ENCODE assay signal across 1 cellular context in the genomic region with DNA sequence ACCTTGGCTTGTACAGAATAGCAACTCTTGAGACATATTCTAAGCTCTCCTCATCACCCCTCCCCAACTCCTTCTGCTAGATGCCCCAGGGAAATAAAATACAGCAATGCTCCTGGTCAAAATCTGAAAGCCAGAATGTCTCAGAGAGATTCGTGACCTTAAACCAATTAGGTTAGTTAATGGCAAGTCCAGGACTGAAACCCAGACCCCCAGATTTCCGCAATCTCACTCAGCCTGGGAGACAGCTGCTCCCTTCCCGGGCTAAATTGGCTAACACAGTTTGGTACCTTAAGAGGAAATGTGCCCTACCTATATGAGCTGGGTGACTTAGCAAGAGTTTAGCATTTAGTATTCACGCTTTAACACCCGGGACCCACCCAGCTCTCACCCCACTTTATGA.
TF ChIP-seq lines count a peak whose summit lies in the region.

No MANE protein-coding gene starts in this region.

TF ChIP-seq in WTC11, 78 proteins besides CTCF, POLR2A, EP300 and RAD21 (continued from another document):
- TF ChIP-seq, protein P1, sequence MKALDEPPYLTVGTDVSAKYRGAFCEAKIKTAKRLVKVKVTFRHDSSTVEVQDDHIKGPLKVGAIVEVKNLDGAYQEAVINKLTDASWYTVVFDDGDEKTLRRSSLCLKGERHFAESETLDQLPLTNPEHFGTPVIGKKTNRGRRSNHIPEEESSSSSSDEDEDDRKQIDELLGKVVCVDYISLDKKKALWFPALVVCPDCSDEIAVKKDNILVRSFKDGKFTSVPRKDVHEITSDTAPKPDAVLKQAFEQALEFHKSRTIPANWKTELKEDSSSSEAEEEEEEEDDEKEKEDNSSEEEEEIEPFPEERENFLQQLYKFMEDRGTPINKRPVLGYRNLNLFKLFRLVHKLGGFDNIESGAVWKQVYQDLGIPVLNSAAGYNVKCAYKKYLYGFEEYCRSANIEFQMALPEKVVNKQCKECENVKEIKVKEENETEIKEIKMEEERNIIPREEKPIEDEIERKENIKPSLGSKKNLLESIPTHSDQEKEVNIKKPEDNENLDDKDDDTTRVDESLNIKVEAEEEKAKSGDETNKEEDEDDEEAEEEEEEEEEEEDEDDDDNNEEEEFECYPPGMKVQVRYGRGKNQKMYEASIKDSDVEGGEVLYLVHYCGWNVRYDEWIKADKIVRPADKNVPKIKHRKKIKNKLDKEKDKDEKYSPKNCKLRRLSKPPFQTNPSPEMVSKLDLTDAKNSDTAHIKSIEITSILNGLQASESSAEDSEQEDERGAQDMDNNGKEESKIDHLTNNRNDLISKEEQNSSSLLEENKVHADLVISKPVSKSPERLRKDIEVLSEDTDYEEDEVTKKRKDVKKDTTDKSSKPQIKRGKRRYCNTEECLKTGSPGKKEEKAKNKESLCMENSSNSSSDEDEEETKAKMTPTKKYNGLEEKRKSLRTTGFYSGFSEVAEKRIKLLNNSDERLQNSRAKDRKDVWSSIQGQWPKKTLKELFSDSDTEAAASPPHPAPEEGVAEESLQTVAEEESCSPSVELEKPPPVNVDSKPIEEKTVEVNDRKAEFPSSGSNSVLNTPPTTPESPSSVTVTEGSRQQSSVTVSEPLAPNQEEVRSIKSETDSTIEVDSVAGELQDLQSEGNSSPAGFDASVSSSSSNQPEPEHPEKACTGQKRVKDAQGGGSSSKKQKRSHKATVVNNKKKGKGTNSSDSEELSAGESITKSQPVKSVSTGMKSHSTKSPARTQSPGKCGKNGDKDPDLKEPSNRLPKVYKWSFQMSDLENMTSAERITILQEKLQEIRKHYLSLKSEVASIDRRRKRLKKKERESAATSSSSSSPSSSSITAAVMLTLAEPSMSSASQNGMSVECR (CRISPR knock-in tag; IDR thresholded peaks at IDR 0.05; ENCODE audit: borderline replicate concordance) = no peak
- TF ChIP-seq NFYB (CRISPR knock-in tag; conservative IDR thresholded peaks at IDR 0.05; ENCODE audit: low read depth) (no peak), ZNF263 (CRISPR knock-in tag; IDR thresholded peaks at IDR 0.05; ENCODE audit: low read depth) (no peak), SOX15 (CRISPR knock-in tag; IDR thresholded peaks at IDR 0.05) (no peak), ZNF317 (CRISPR knock-in tag; IDR thresholded peaks at IDR 0.05; ENCODE audit: borderline replicate concordance, low read depth) (no peak)
TF ChIP-seq in WTC11: peak in this region for 0.
